8 cellular contexts compared by ENCODE assay signal in the genomic region with DNA sequence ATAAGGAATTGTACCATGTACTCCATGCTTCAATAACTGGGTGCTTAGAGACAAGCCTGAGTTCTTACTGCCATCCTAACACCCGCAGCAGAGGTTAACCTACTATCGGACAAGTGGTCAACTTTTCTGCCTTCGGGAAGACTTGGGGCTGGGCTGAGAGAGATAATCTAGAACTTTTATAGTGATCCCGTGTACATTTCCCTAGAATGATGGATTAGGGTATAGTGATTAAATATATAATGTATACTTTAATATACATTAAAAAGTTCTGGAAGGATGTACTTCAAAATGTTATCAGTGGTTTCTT. TPM values are rescaled to one million over a fixed set of nuclear protein-coding genes. Genes with fewer than 3 reads are reported as not detected.
DNase-seq lines count a peak whose midpoint lies in the region; ATAC-seq, FAIRE-seq and TF ChIP-seq lines count a peak whose summit lies in the region.

No MANE protein-coding gene starts in this region.

- peak overlapping the region; percentile 22 to 86 (median 66) for H3K4me3 ChIP-seq in heart left ventricle
- H3K4me3 ChIP-seq in astrocyte of the cerebellum (ENCODE audit: low read depth, low read length): peak overlapping the region; percentile 46
- H3K4me3 ChIP-seq in lower lobe of right lung: peak overlapping the region; percentile 67
- peak overlapping the region; percentile 52 for H3K4me3 ChIP-seq in urinary bladder (ENCODE audit: low read depth, low read length)

- DNase-seq in heart left ventricle (no peak), Right ventricle myocardium superior (no peak), astrocyte of the cerebellum (ENCODE audit: low read depth) (no peak), lower lobe of right lung (no peak), RCC 7860 (ENCODE audit: low spot score) (no peak), DMS79 treated with DMSO at 0.1 percent for 48 hours (lab: John Stamatoyannopoulos, UW) (no peak), NCI-H2029 (lab: John Stamatoyannopoulos, UW) (no peak)

- no peak for FAIRE-seq in RCC 7860 (lab: Jason Lieb, UNC)

- H3K27ac ChIP-seq in heart left ventricle (peak overlapping the region; percentile 95 to 100 (median 98)), lower lobe of right lung (peak overlapping the region; percentile 99), urinary bladder (ENCODE audit: low read depth) (peak overlapping the region; percentile 96)

- intact Hi-C loops in heart left ventricle (cut with DNase I): loop anchor here in 4 of 10 donors (1.0 to 2.0 kb wide), 3 partner anchors 15 to 24 kb away; a partner anchor contains a TSS
- intact Hi-C loops in Right ventricle myocardium superior (cut with DNase I): no loop called here
- intact Hi-C loops in lower lobe of right lung (cut with DNase I): no loop called here

- TF ChIP-seq POLR2A in heart left ventricle (IDR thresholded peaks at IDR 0.05): no peak

- H3K9me3 ChIP-seq in heart left ventricle: no peaks in the 10 kb centered on the region
- no peaks in the 10 kb centered on the region for H3K9me3 ChIP-seq in lower lobe of right lung

- TF ChIP-seq CTCF in heart left ventricle (IDR thresholded peaks at IDR 0.05) (no peak), astrocyte of the cerebellum (IDR thresholded peaks at IDR 0.05; ENCODE audit: low read depth, low read length, missing control alignments) (no peak), lower lobe of right lung (IDR thresholded peaks at IDR 0.05) (no peak)

- H3K36me3 ChIP-seq in heart left ventricle: peaks cover 0 to 6% (median 0%) of the 10 kb centered on the region in 9 donors
- no peaks in the 10 kb centered on the region for H3K36me3 ChIP-seq in lower lobe of right lung
- H3K36me3 ChIP-seq in urinary bladder (ENCODE audit: insufficient read depth): no peaks in the 10 kb centered on the region

- peak in 1 of 4 donors; percentile 36 for ATAC-seq in heart left ventricle
- no peak for ATAC-seq in Right ventricle myocardium superior (ENCODE audit: poor library complexity)
- no peak for ATAC-seq in lower lobe of right lung

- H3K27me3 ChIP-seq in heart left ventricle: no peaks in the 10 kb centered on the region
- no peaks in the 10 kb centered on the region for H3K27me3 ChIP-seq in lower lobe of right lung (ENCODE audit: low read depth)

- peaks cover 0 to 42% (median 9%) of the 10 kb centered on the region in 12 donors for H3K4me1 ChIP-seq in heart left ventricle
- H3K4me1 ChIP-seq in lower lobe of right lung: peaks cover 17% of the 10 kb centered on the region
- H3K4me1 ChIP-seq in urinary bladder (ENCODE audit: insufficient read depth): no peaks in the 10 kb centered on the region

- 17 to 38% (median 23%) methylated on average over 4 of the region's 4 CpGs for WGBS in heart left ventricle, 4 donors
- 12% methylated on average over 4 of the region's 4 CpGs for WGBS in urinary bladder

- in situ Hi-C loops in astrocyte of the cerebellum (cut with HindIII; ENCODE audit: low sequenced_read_pairs): no loop called here

RNA-seq across cellular contexts. Expression of a gene that starts 12.2 kb away (rescaled TPM):
- total RNA-seq in heart left ventricle (100 to 1,000 TPM in 1 of 9 donors, 10 to 100 TPM in 8; 60.4 to 142 (median 79.1) TPM), Right ventricle myocardium superior (77.5 TPM), lower lobe of right lung (173 TPM), urinary bladder (119 TPM)
- polyA plus RNA-seq in heart left ventricle (10 to 100 TPM; 24.0 to 95.2 TPM), urinary bladder (174 TPM)

RNA-seq across cellular contexts. Expression of a gene that starts 15.8 kb away (rescaled TPM):
- total RNA-seq in heart left ventricle (1 to 10 TPM; 1.8 to 5.1 (median 2.4) TPM), Right ventricle myocardium superior (2.0 TPM), lower lobe of right lung (5.0 TPM), urinary bladder (18.1 TPM)
- polyA plus RNA-seq in heart left ventricle (1 to 10 TPM; 2.2 to 3.4 TPM), urinary bladder (10.5 TPM)

RNA-seq across cellular contexts. Expression of a gene that starts 49.7 kb away (rescaled TPM):
- total RNA-seq in heart left ventricle (not detected), Right ventricle myocardium superior (not detected), lower lobe of right lung (not detected), urinary bladder (0.95 TPM)
- polyA plus RNA-seq in heart left ventricle (under 1 TPM in 1 of 2 donors, not detected in 1; 0.14 TPM), urinary bladder (not detected)
